In genomic region chr17:9021158-9021984, GRCh38 we compare ENCODE assay signal across 8 cellular contexts. TPM values are rescaled to one million over a fixed set of nuclear protein-coding genes. Genes with fewer than 3 reads are reported as not detected.
DNase-seq lines count a peak whose midpoint lies in the region; ATAC-seq lines count a peak whose summit lies in the region.

NTN1 (plus strand) TSS chr17:9021510; CDS start chr17:9022374, 864 bp downstream.

- peaks cover 41% of the 10 kb centered on the region for H3K27me3 ChIP-seq in effector memory CD4-positive, alpha-beta T cell (replicated peaks; ENCODE audit: control insufficient read depth, insufficient read depth, low read length, poor library complexity, severe bottlenecking)

- peak; percentile 24 for DNase-seq in A172 (ENCODE audit: low spot score)
- DNase-seq in HuH-7.5 (ENCODE audit: low spot score), result peak; percentile 59
- DNase-seq in activated CD4-positive, alpha-beta T cell treated with anti-CD3 and anti-CD28 coated beads, Interleukin-2, amount 50 U/mL, for 1 hour, result peak; percentile 54
- peak in 2 of 3 donors; percentile 25 to 32 for DNase-seq in effector memory CD4-positive, alpha-beta T cell
- DNase-seq in stimulated activated CD8-positive, alpha-beta memory T cell treated with anti-CD3 and anti-CD28 coated beads, Interleukin-4, amount 100 ng/mL, for 24 hours (ENCODE audit: low read depth), result peak; percentile 55
- no peak for DNase-seq in NCI-H187 (lab: John Stamatoyannopoulos, UW)

- no peaks in the 10 kb centered on the region for H3K9me3 ChIP-seq in effector memory CD4-positive, alpha-beta T cell (ENCODE audit: control insufficient read depth, low read length)
- no peaks in the 10 kb centered on the region for H3K9me3 ChIP-seq in mesodermal cell (ENCODE audit: control insufficient read depth, low read length)

- peak within 1 kb of the TSS; percentile 74 for H3K4me3 ChIP-seq in effector memory CD4-positive, alpha-beta T cell (ENCODE audit: insufficient read depth, low read depth, low read length, poor library complexity, severe bottlenecking)
- peak within 1 kb of the TSS; percentile 49 for H3K4me3 ChIP-seq in mesodermal cell (ENCODE audit: extremely low read depth, insufficient read depth, low read length, poor library complexity, severe bottlenecking)

- H3K36me3 ChIP-seq in effector memory CD4-positive, alpha-beta T cell (ENCODE audit: control insufficient read depth, insufficient read depth, low read length), result no peaks in the 10 kb centered on the region
- H3K36me3 ChIP-seq in mesodermal cell (ENCODE audit: control insufficient read depth, insufficient read depth, low read length), result no peaks in the 10 kb centered on the region

- H3K27ac ChIP-seq in effector memory CD4-positive, alpha-beta T cell (ENCODE audit: insufficient read depth, low read length, poor library complexity, severe bottlenecking), result no peak within 1 kb of the TSS
- no peak within 1 kb of the TSS for H3K27ac ChIP-seq in mesodermal cell (ENCODE audit: low read depth, low read length, severe bottlenecking)

- WGBS in mesodermal cell (ENCODE audit: insufficient coverage in 2 of 2), 2 experiments, result 0% methylated on average over 33 to 67 of the region's 111 CpGs

- peaks cover 26% of the 10 kb centered on the region for H3K4me1 ChIP-seq in effector memory CD4-positive, alpha-beta T cell (ENCODE audit: control insufficient read depth, insufficient read depth, low read length, poor library complexity, severe bottlenecking)
- H3K4me1 ChIP-seq in mesodermal cell (ENCODE audit: control insufficient read depth, insufficient read depth, low read length, poor library complexity, severe bottlenecking), result peaks cover 4% of the 10 kb centered on the region

- peak; percentile 68 for ATAC-seq in GM19035 (IDR thresholded peaks at IDR 0.05; ENCODE audit: unreplicated experiment)

RNA-seq across cellular contexts. Expression of gene NTN1, which starts in this region (rescaled TPM):
- total RNA-seq in A172 (2014; rRNA removed; shearing (Covaris generic)), result 4.8 and 4.9 TPM in 2 replicates
- polyA plus RNA-seq in mesodermal cell (2013, experiment 1 of 2), result 0.59 TPM
- 0.30 TPM for polyA plus RNA-seq in mesodermal cell (2013, experiment 2 of 2)

Comparison
In these comparisons a context has a peak if more than half of its experiments do, and no peak if none do; other contexts are left out.
1. DNase-seq: peak in A172 (single experiment), HuH-7.5 (single experiment), activated CD4-positive, alpha-beta T cell treated with anti-CD3 and anti-CD28 coated beads, Interleukin-2, amount 50 U/mL, for 1 hour (single experiment), effector memory CD4-positive, alpha-beta T cell (2 of 3) and stimulated activated CD8-positive, alpha-beta memory T cell treated with anti-CD3 and anti-CD28 coated beads, Interleukin-4, amount 100 ng/mL, for 24 hours (single experiment); none in NCI-H187 (0 of 2).